In the genomic region with DNA sequence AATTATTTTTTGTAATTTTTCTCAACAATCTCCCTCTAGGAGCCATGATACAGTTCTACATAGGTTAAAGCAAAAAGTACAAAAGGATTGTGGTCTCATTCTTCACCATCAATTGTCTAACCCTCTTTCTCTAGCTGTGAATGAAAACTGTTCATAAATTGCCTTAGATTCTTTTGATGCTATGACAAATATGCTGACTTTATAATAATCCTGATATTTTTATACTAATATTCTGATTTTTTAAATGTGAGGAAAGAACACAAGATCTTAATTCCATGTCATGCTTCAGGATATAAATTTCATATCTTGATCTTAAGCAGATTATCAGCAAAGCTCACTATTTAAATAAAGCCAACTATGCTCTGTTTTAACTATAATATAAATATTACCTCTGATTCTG, we compare ENCODE assay signal across 23 cellular contexts.
DNase-seq lines count a peak whose midpoint lies in the region; ATAC-seq, FAIRE-seq and TF ChIP-seq lines count a peak whose summit lies in the region.
"Had no signal": no experiment of that assay in that cellular context is flagged by ENCODE, and none has a peak within 500 bp of the region (broad histone marks: within the 10 kb centered on the region; RNA-seq: fewer than 3 reads in every experiment).

No MANE protein-coding gene starts in this region.

- H3K27me3 ChIP-seq in HepG2 (ENCODE audit: control insufficient read depth in 1 of 2, insufficient read depth in 2 of 2, low read length in 2 of 2) (no peaks in the 10 kb centered on the region), right lobe of liver (no peaks in the 10 kb centered on the region), PC-3 (ENCODE audit: low read length) (no peaks in the 10 kb centered on the region), K562 (ENCODE audit: control insufficient read depth in 2 of 2, insufficient read depth in 2 of 2, low read length in 2 of 2) (no peaks in the 10 kb centered on the region), smooth muscle cell (ENCODE audit: low read depth) (no peaks in the 10 kb centered on the region)
- H3K27me3 ChIP-seq: BLaER1 treated with 17β-estradiol and CSF1 and Interleukin-3, amounts not matched to agents 10 nM and 100 nM had no signal

- TF ChIP-seq CTCF in HepG2 (CRISPR knock-in tag; IDR thresholded peaks at IDR 0.05) (no peak), right lobe of liver (IDR thresholded peaks at IDR 0.05) (no peak), PC-3 (conservative IDR thresholded peaks at IDR 0.05; ENCODE audit: low read depth, low read length) (no peak), K562 (IDR thresholded peaks at IDR 0.05 in 2 of 3, conservative IDR thresholded peaks at IDR 0.05 in 1 of 3; ENCODE audit: insufficient read depth in 2 of 3, low read depth in 1 of 3, low read length in 3 of 3) (no peak), smooth muscle cell (IDR thresholded peaks at IDR 0.05; ENCODE audit: borderline replicate concordance, insufficient read depth, poor library complexity, severe bottlenecking) (no peak)

- ATAC-seq in HepG2 (no peak), right lobe of liver (no peak), PC-3 (no peak), K562 (no peak), HG02759 (IDR thresholded peaks at IDR 0.05; ENCODE audit: unreplicated experiment) (no peak)
- ATAC-seq: CD8-positive, alpha-beta T cell had no signal

- CTCF ChIA-PET in HepG2 (lab: Yijun Ruan, JAX; ENCODE audit: low intra/inter-chr PET ratio, low total read pairs) = no interaction called here
- CTCF ChIA-PET in PC-3 (lab: Charles Lee) = no interaction called here
- CTCF ChIA-PET in K562 (lab: Yijun Ruan, JAX; ENCODE audit: low intra/inter-chr PET ratio) = no interaction called here

- H3F3A ChIP-seq in PC-3 (ENCODE audit: low read length, unreplicated experiment) = peaks cover 6% of the 10 kb centered on the region
- H3F3A ChIP-seq in smooth muscle cell (ENCODE audit: low read depth) = no peaks in the 10 kb centered on the region

- BruUV-seq in HepG2 (replicated peaks; lab: Mats Ljungman, UMichigan) = no TSS peak
- no TSS peak for BruUV-seq in PC-3 (replicated peaks; lab: Mats Ljungman, UMichigan)
- BruUV-seq in K562 (replicated peaks; lab: Mats Ljungman, UMichigan) = no TSS peak

- H3K9ac ChIP-seq in HepG2 (ENCODE audit: insufficient read depth, low read depth, low read length) = no peak overlapping the region
- H3K9ac ChIP-seq in PC-3 (ENCODE audit: low read length) = no peak overlapping the region; the same call in 1 of the 2 replicates
- H3K9ac ChIP-seq in K562 (ENCODE audit: insufficient read depth in 1 of 2, low read depth in 2 of 2, low read length in 2 of 2) = no peak overlapping the region
- H3K9ac ChIP-seq in smooth muscle cell (ENCODE audit: low read depth) = no peak overlapping the region
- H3K9ac ChIP-seq: BLaER1 treated with 17β-estradiol and CSF1 and Interleukin-3, amounts not matched to agents 10 nM and 100 nM had no signal

- no peaks in the 10 kb centered on the region for H3K9me1 ChIP-seq in K562 (ENCODE audit: control insufficient read depth, insufficient read depth, low read length)

- TF ChIP-seq EP300 in HepG2 (IDR thresholded peaks at IDR 0.05; ENCODE audit: low read depth in 2 of 2, low read length in 2 of 2) (no peak), HepG2 (CRISPR knock-in tag; IDR thresholded peaks at IDR 0.05; ENCODE audit: borderline replicate concordance) (no peak), K562 (IDR thresholded peaks at IDR 0.05; ENCODE audit: low read length) (no peak)

- intact Hi-C loops in HepG2 (cut with micrococcal nuclease; ENCODE audit: unreplicated experiment) = no loop called here
- intact Hi-C loops in right lobe of liver (cut with DNase I) = no loop called here
- intact Hi-C loops in PC-3 (cut with micrococcal nuclease) = loop anchor here (5.0 to 10.0 kb wide), 4 partner anchors 50 to 325 kb away; no protein-coding TSS in a partner anchor
- intact Hi-C loops in K562 (cut with micrococcal nuclease) = loop anchor here (5.0 kb wide), 1 partner anchor 260 kb away; a partner anchor contains a TSS

- H3K4me1 ChIP-seq in HepG2 (ENCODE audit: insufficient read depth, low read length) = peaks cover 8% of the 10 kb centered on the region
- peaks cover 0 to 15% (median 6%) of the 10 kb centered on the region in 4 donors for H3K4me1 ChIP-seq in right lobe of liver
- peaks cover 31% of the 10 kb centered on the region for H3K4me1 ChIP-seq in PC-3 (ENCODE audit: insufficient read depth, low read length)
- H3K4me1 ChIP-seq in K562 (replicated peaks in 1 of 2; ENCODE audit: control insufficient read depth in 2 of 2, insufficient read depth in 2 of 2, low read length in 2 of 2) = no peaks in the 10 kb centered on the region
- no peaks in the 10 kb centered on the region for H3K4me1 ChIP-seq in smooth muscle cell (ENCODE audit: low read depth)
- H3K4me1 ChIP-seq: BLaER1 treated with 17β-estradiol and CSF1 and Interleukin-3, amounts not matched to agents 10 nM and 100 nM had no signal

- no peak overlapping the region for H2AFZ ChIP-seq in HepG2 (ENCODE audit: low read length)
- no peak overlapping the region for H2AFZ ChIP-seq in PC-3 (ENCODE audit: low read length)
- no peak overlapping the region for H2AFZ ChIP-seq in K562 (ENCODE audit: low read depth, low read length)
- no peak overlapping the region for H2AFZ ChIP-seq in smooth muscle cell (ENCODE audit: low read depth)

- TF ChIP-seq POLR2A in HepG2 (IDR thresholded peaks at IDR 0.05; ENCODE audit: insufficient read depth in 1 of 2, low read depth in 2 of 2, low read length in 2 of 2) = no peak
- TF ChIP-seq POLR2A in right lobe of liver (IDR thresholded peaks at IDR 0.05) = no peak
- no peak for TF ChIP-seq POLR2A in K562 (conservative IDR thresholded peaks at IDR 0.05)

- H3K27ac ChIP-seq in HepG2 (ENCODE audit: extremely low read length, insufficient read depth, low read length) = no peak overlapping the region
- H3K27ac ChIP-seq in right lobe of liver = no peak overlapping the region
- H3K27ac ChIP-seq in PC-3 (ENCODE audit: low read length) = peak overlapping the region; percentile 69
- H3K27ac ChIP-seq in K562 (ENCODE audit: extremely low read depth, low read depth, low read length) = no peak overlapping the region
- H3K27ac ChIP-seq in smooth muscle cell (ENCODE audit: low read depth) = peak overlapping the region; percentile 26
- H3K27ac ChIP-seq: BLaER1 treated with 17β-estradiol and CSF1 and Interleukin-3, amounts not matched to agents 10 nM and 100 nM; C4-2B had no signal

- H3K9me2 ChIP-seq in PC-3 (replicated peaks; ENCODE audit: low read length) = no peaks in the 10 kb centered on the region

- FAIRE-seq in HepG2 (lab: Jason Lieb, UNC) = no peak
- no peak for FAIRE-seq in K562 (lab: Jason Lieb, UNC)
- FAIRE-seq: A204.1, D721Med, G401.6, GM12891, GM19239 had no signal

- POLR2A ChIA-PET in HepG2 (lab: Yijun Ruan, JAX) = interaction anchor here (1.0 kb wide), 1 partner anchor 60 kb away, joined by 4 read pairs; no protein-coding TSS in a partner anchor
- POLR2A ChIA-PET in PC-3 (lab: Charles Lee; ENCODE audit: unreplicated experiment) = no interaction called here
- POLR2A ChIA-PET in K562 (lab: Yijun Ruan, JAX) = interaction anchor here (1.1 kb wide), 1 partner anchor 27 kb away, joined by 3 read pairs; no protein-coding TSS in a partner anchor

- TF ChIP-seq RAD21 in HepG2 (CRISPR knock-in tag; IDR thresholded peaks at IDR 0.05) (no peak), K562 (CRISPR knock-in tag; conservative IDR thresholded peaks at IDR 0.05 in 1 of 2, IDR thresholded peaks at IDR 0.05 in 1 of 2) (no peak)

- DNase-seq in HepG2 (ENCODE audit: low spot score) (no peak), right lobe of liver (no peak), PC-3 (no peak), K562 (ENCODE audit: extremely low read depth in 1 of 4, low spot score in 3 of 4) (no peak), smooth muscle cell (lab: John Stamatoyannopoulos, UW; ENCODE audit: unreplicated experiment) (no peak), SHP77 treated with DMSO at 0.1 percent for 48 hours (lab: John Stamatoyannopoulos, UW) (no peak), NCI-H1436 treated with DMSO at 0.1 percent for 48 hours (lab: John Stamatoyannopoulos, UW) (no peak)
- DNase-seq: 8988T; AML-193; Caco-2; Calu3; CD4-positive, alpha-beta T cell; CD8-positive, alpha-beta T cell; DMS79 treated with DMSO at 0.1 percent for 48 hours; GF-D8 had no signal

- H3K36me3 ChIP-seq in HepG2 (replicated peaks in 1 of 2; ENCODE audit: control insufficient read depth in 1 of 2, insufficient read depth in 2 of 2, low read length in 2 of 2) (peaks cover 3 to 23% of the 10 kb centered on the region in 2 experiments; a peak in 3 of 5 replicates), right lobe of liver (no peaks in the 10 kb centered on the region), PC-3 (ENCODE audit: low read depth, low read length) (peaks cover 17% of the 10 kb centered on the region), K562 (ENCODE audit: control insufficient read depth, insufficient read depth, low read length) (peaks cover 54% of the 10 kb centered on the region), smooth muscle cell (ENCODE audit: low read depth) (peaks cover 8% of the 10 kb centered on the region)
- H3K36me3 ChIP-seq: BLaER1 treated with 17β-estradiol and CSF1 and Interleukin-3, amounts not matched to agents 10 nM and 100 nM had no signal

- in situ Hi-C loops in HepG2 (cut with HindIII; ENCODE audit: extremely low pct_ligation_motif_present, low pct_unique_long_range_greater_than_20kb) (no loop called here), K562 (cut with MboI) (no loop called here)

- H3K4me3 ChIP-seq in HepG2 (replicated peaks in 1 of 3; ENCODE audit: insufficient read depth in 1 of 3, low read depth in 2 of 3, low read length in 3 of 3) (no peak overlapping the region), right lobe of liver (no peak overlapping the region), PC-3 (ENCODE audit: low read length) (no peak overlapping the region), K562 (no peak overlapping the region), smooth muscle cell (no peak overlapping the region)
- H3K4me3 ChIP-seq: BLaER1 treated with 17β-estradiol and CSF1 and Interleukin-3, amounts not matched to agents 10 nM and 100 nM had no signal

- H3K4me2 ChIP-seq in HepG2 (ENCODE audit: low read depth, low read length) = no peak overlapping the region
- peak overlapping the region; percentile 74 for H3K4me2 ChIP-seq in PC-3 (ENCODE audit: low read length)
- H3K4me2 ChIP-seq in K562 (ENCODE audit: insufficient read depth, low read length) = no peak overlapping the region
- peak overlapping the region; percentile 50 for H3K4me2 ChIP-seq in smooth muscle cell
- H3K4me2 ChIP-seq: BLaER1 treated with 17β-estradiol and CSF1 and Interleukin-3, amounts not matched to agents 10 nM and 100 nM had no signal

- H3K9me3 ChIP-seq in HepG2 (ENCODE audit: low read length) = no peaks in the 10 kb centered on the region
- no peaks in the 10 kb centered on the region for H3K9me3 ChIP-seq in right lobe of liver
- H3K9me3 ChIP-seq in PC-3 (ENCODE audit: low read length) = no peaks in the 10 kb centered on the region
- H3K9me3 ChIP-seq in K562 (replicated peaks; ENCODE audit: control insufficient read depth, insufficient read depth, low read depth, low read length) = no peaks in the 10 kb centered on the region
- H3K9me3 ChIP-seq in smooth muscle cell (replicated peaks; ENCODE audit: low read depth) = no peaks in the 10 kb centered on the region
- H3K9me3 ChIP-seq: BLaER1 treated with 17β-estradiol and CSF1 and Interleukin-3, amounts not matched to agents 10 nM and 100 nM; Caco-2 had no signal

- H3K79me2 ChIP-seq in HepG2 (ENCODE audit: insufficient read depth, low read length) (no peaks in the 10 kb centered on the region), PC-3 (ENCODE audit: low read length) (peaks cover 14% of the 10 kb centered on the region; the same call in 1 of the 2 replicates), K562 (ENCODE audit: control insufficient read depth, insufficient read depth, low read length) (no peaks in the 10 kb centered on the region), smooth muscle cell (ENCODE audit: low read depth) (no peaks in the 10 kb centered on the region)

- H4K20me1 ChIP-seq in HepG2 (ENCODE audit: insufficient read depth, low read length) = no peaks in the 10 kb centered on the region
- H4K20me1 ChIP-seq in PC-3 (ENCODE audit: low read length) = no peaks in the 10 kb centered on the region
- H4K20me1 ChIP-seq in K562 (replicated peaks; ENCODE audit: control insufficient read depth, insufficient read depth, low read length) = no peaks in the 10 kb centered on the region
- H4K20me1 ChIP-seq in smooth muscle cell (ENCODE audit: low read depth) = no peaks in the 10 kb centered on the region
- H4K20me1 ChIP-seq: BLaER1 treated with 17β-estradiol and CSF1 and Interleukin-3, amounts not matched to agents 10 nM and 100 nM had no signal

Comparison
In these comparisons a context has a peak if more than half of its experiments do, and no peak if none do; other contexts are left out.
1. H3K27ac ChIP-seq: peak in PC-3 (single experiment) and smooth muscle cell (single experiment); none in HepG2 (single experiment), right lobe of liver (0 of 3) and K562 (single experiment).
2. H3K4me2 ChIP-seq: peak in PC-3 (single experiment) and smooth muscle cell (single experiment); none in HepG2 (single experiment) and K562 (single experiment).
3. intact Hi-C loops: an anchor here in PC-3 (5.0 to 10.0 kb wide) and K562 (5.0 kb wide); none called in HepG2 and right lobe of liver.